21 cellular contexts compared by ENCODE assay signal in genomic region chr2:41768301-41768700, GRCh38.
DNase-seq lines count a peak whose midpoint lies in the region; ATAC-seq and TF ChIP-seq lines count a peak whose summit lies in the region.
"Had no signal": no experiment of that assay in that cellular context is flagged by ENCODE, and none has a peak within 500 bp of the region (broad histone marks: within the 10 kb centered on the region; RNA-seq: fewer than 3 reads in every experiment).

No MANE protein-coding gene starts in this region.

- intact Hi-C loops in A673 (cut with micrococcal nuclease; ENCODE audit: unreplicated experiment): no loop called here

- H3K4me3 Mint-ChIP-seq in activated CD8-positive, alpha-beta T cell treated with anti-CD3 and anti-CD28 coated beads, Interleukin-2, amount 10 ng/mL, durations not matched to agents 7 days and 5 days: no peak overlapping the region
- H3K4me3 Mint-ChIP-seq: CD14-positive monocyte had no signal

- WGBS in gastroesophageal sphincter (ENCODE audit: low coverage in 1 of 2), 2 donors: 38 to 63% methylated on average over 4 of the region's 5 CpGs

- H3K27me3 ChIP-seq in A673 (replicated peaks; ENCODE audit: insufficient read depth, low read depth, low read length, poor library complexity) (peaks cover 32% of the 10 kb centered on the region), gastroesophageal sphincter (no peaks in the 10 kb centered on the region)

- TF ChIP-seq EP300 in gastroesophageal sphincter (IDR thresholded peaks at IDR 0.05): no peak

- POLR2A ChIA-PET in A673 (lab: Charles Lee; ENCODE audit: low non-redundant PET): no interaction called here
- POLR2A ChIA-PET in activated CD8-positive, alpha-beta T cell treated with anti-CD3 and anti-CD28 coated beads, Interleukin-2, amount 10 ng/mL, durations not matched to agents 7 days and 5 days (lab: Charles Lee): no interaction called here

- no peak for TF ChIP-seq POLR2A in gastroesophageal sphincter (IDR thresholded peaks at IDR 0.05)

- H3K4me3 ChIP-seq in A673 (ENCODE audit: low read depth, low read length, poor library complexity, severe bottlenecking) (no peak overlapping the region), gastroesophageal sphincter (no peak overlapping the region)
- H3K4me3 ChIP-seq: GM23248 had no signal

- H3K27me3 Mint-ChIP-seq in activated CD8-positive, alpha-beta T cell treated with anti-CD3 and anti-CD28 coated beads, Interleukin-2, amount 10 ng/mL, durations not matched to agents 7 days and 5 days (ENCODE audit: low read depth): peaks cover 6% of the 10 kb centered on the region

- no peaks in the 10 kb centered on the region for H3K4me1 Mint-ChIP-seq in activated CD8-positive, alpha-beta T cell treated with anti-CD3 and anti-CD28 coated beads, Interleukin-2, amount 10 ng/mL, durations not matched to agents 7 days and 5 days (ENCODE audit: low read depth)
- H3K4me1 Mint-ChIP-seq: CD14-positive monocyte had no signal

- H3K27ac ChIP-seq in A673 (ENCODE audit: low read depth, low read length, poor library complexity, severe bottlenecking): no peak overlapping the region
- no peak overlapping the region for H3K27ac ChIP-seq in gastroesophageal sphincter
- H3K27ac ChIP-seq: GM23248 had no signal

- H3K36me3 Mint-ChIP-seq in activated CD8-positive, alpha-beta T cell treated with anti-CD3 and anti-CD28 coated beads, Interleukin-2, amount 10 ng/mL, durations not matched to agents 7 days and 5 days (ENCODE audit: low read depth): no peaks in the 10 kb centered on the region
- H3K36me3 Mint-ChIP-seq: CD14-positive monocyte had no signal

- BruUV-seq in A673 (replicated peaks; lab: Mats Ljungman, UMichigan): no TSS peak

- no peaks in the 10 kb centered on the region for H3K36me3 ChIP-seq in A673 (ENCODE audit: insufficient read depth, low read length, poor library complexity, severe bottlenecking)
- no peaks in the 10 kb centered on the region for H3K36me3 ChIP-seq in gastroesophageal sphincter

- DNase-seq in A673 (ENCODE audit: low spot score) (peak; percentile 4), D341Med (ENCODE audit: low spot score) (peak; percentile 48), inferior parietal cortex (ENCODE audit: extremely low spot score) (peak; percentile 40), COR-L47 (lab: John Stamatoyannopoulos, UW) (no peak)
- no peak for DNase-seq in activated CD8-positive, alpha-beta T cell treated with anti-CD3 and anti-CD28 coated beads, Interleukin-2, amount 10 ng/mL, durations not matched to agents 7 days and 5 days
- DNase-seq in stimulated activated CD4-positive, alpha-beta T cell treated with anti-CD3 and anti-CD28 coated beads, Interleukin-12 subunit alpha, Interleukin-12 subunit beta, amount 100 ng/mL, for 4 hours: no peak
- DNase-seq: Caco-2, GF-D8, GM23248, HCEC 1CT, IMR-90, Karpas-422, NCI-H1092, NCI-H2081, NCI-H510A, NCI-H748 treated with DMSO at 0.1 percent for 48 hours, PC-3, RPMI8226 had no signal

- TF ChIP-seq CTCF in A673 (conservative IDR thresholded peaks at IDR 0.05; ENCODE audit: low read depth, low read length): no peak
- no peak for TF ChIP-seq CTCF in gastroesophageal sphincter (IDR thresholded peaks at IDR 0.05)

- H3K27ac Mint-ChIP-seq in activated CD8-positive, alpha-beta T cell treated with anti-CD3 and anti-CD28 coated beads, Interleukin-2, amount 10 ng/mL, durations not matched to agents 7 days and 5 days: no peak overlapping the region
- H3K27ac Mint-ChIP-seq: CD14-positive monocyte had no signal

- CTCF ChIA-PET in A673 (lab: Charles Lee): no interaction called here
- CTCF ChIA-PET in activated CD8-positive, alpha-beta T cell treated with anti-CD3 and anti-CD28 coated beads, Interleukin-2, amount 10 ng/mL, durations not matched to agents 7 days and 5 days (lab: Charles Lee): no interaction called here

- H3K4me1 ChIP-seq in A673 (ENCODE audit: insufficient read depth, low read length, poor library complexity, severe bottlenecking): no peaks in the 10 kb centered on the region
- no peaks in the 10 kb centered on the region for H3K4me1 ChIP-seq in gastroesophageal sphincter
- H3K4me1 ChIP-seq: Caco-2 had no signal

- no peaks in the 10 kb centered on the region for H3K9me3 ChIP-seq in A673 (ENCODE audit: low read depth, low read length, poor library complexity, severe bottlenecking)
- no peaks in the 10 kb centered on the region for H3K9me3 ChIP-seq in gastroesophageal sphincter
- H3K9me3 ChIP-seq: Caco-2 had no signal

- no peaks in the 10 kb centered on the region for H3K9me3 Mint-ChIP-seq in activated CD8-positive, alpha-beta T cell treated with anti-CD3 and anti-CD28 coated beads, Interleukin-2, amount 10 ng/mL, durations not matched to agents 7 days and 5 days (ENCODE audit: insufficient read depth)

- ATAC-seq in gastroesophageal sphincter (peak; percentile 22), HG03565 (IDR thresholded peaks at IDR 0.05; ENCODE audit: unreplicated experiment) (no peak)
- no peak for ATAC-seq in activated CD8-positive, alpha-beta T cell treated with anti-CD3 and anti-CD28 coated beads, Interleukin-2, amount 10 ng/mL, durations not matched to agents 7 days and 5 days
- ATAC-seq: PC-3 had no signal

Comparison
In these comparisons a context has a peak if more than half of its experiments do, and no peak if none do; other contexts are left out.
1. DNase-seq: peak in A673 (single experiment), D341Med (single experiment) and inferior parietal cortex (single experiment); none in COR-L47 (single experiment), activated CD8-positive, alpha-beta T cell treated with anti-CD3 and anti-CD28 coated beads, Interleukin-2, amount 10 ng/mL, durations not matched to agents 7 days and 5 days (single experiment) and stimulated activated CD4-positive, alpha-beta T cell treated with anti-CD3 and anti-CD28 coated beads, Interleukin-12 subunit alpha, Interleukin-12 subunit beta, amount 100 ng/mL, for 4 hours (single experiment).